2 cellular contexts compared by ENCODE assay signal in genomic region chr3:186586245-186586644, GRCh38. TPM values are rescaled to one million over a fixed set of nuclear protein-coding genes. Genes with fewer than 3 reads are reported as not detected.
"Had no signal": no experiment of that assay in that cellular context is flagged by ENCODE, and none has a peak within 500 bp of the region (broad histone marks: within the 10 kb centered on the region; RNA-seq: fewer than 3 reads in every experiment).

No MANE protein-coding gene starts in this region.

RNA-seq across cellular contexts. Expression of gene AHSG, which starts 26.6 kb away (rescaled TPM):
- total RNA-seq: G401 had no signal

RNA-seq across cellular contexts. Expression of gene FETUB, which starts 54.0 kb away (rescaled TPM):
- total RNA-seq: G401, GM12878 had no signal
- polyA plus RNA-seq: GM12878 had no signal
